Comparison of ENCODE assay signal across 8 cellular contexts in genomic region chr19:13023666-13024065, GRCh38. TPM values are rescaled to one million over a fixed set of nuclear protein-coding genes. Genes with fewer than 3 reads are reported as not detected.
DNase-seq lines count a peak whose midpoint lies in the region; ATAC-seq and TF ChIP-seq lines count a peak whose summit lies in the region.

No MANE protein-coding gene starts in this region.

- intact Hi-C loops in thyroid gland (cut with DNase I): no loop called here

- no peaks in the 10 kb centered on the region for H3K27me3 ChIP-seq in thyroid gland

- peak overlapping the region; percentile 62 for H3K4me3 Mint-ChIP-seq in activated T-cell treated with anti-CD3 and anti-CD28 coated beads, Interleukin-2, amount 50 U/mL, for 4 hours
- H3K4me3 Mint-ChIP-seq in WTC11: peak overlapping the region; percentile 57
- peak overlapping the region; percentile 84 for H3K4me3 Mint-ChIP-seq in glutamatergic neuron (ENCODE audit: unreplicated experiment)

- WGBS in thyroid gland, 2 donors: 13 to 23% methylated on average over 8 of the region's 8 CpGs

- H3K4me3 ChIP-seq in thyroid gland (replicated peaks in 1 of 3): peak overlapping the region in 2 of 3 donors; percentile 14 to 25

- peak overlapping the region; percentile 76 to 91 (median 81) for H3K27ac ChIP-seq in thyroid gland

- TF ChIP-seq CTCF in WTC11 (IDR thresholded peaks at IDR 0.05) (no peak), glutamatergic neuron (IDR thresholded peaks at IDR 0.05; ENCODE audit: partially characterized antibody, unreplicated experiment) (no peak), thyroid gland (IDR thresholded peaks at IDR 0.05) (no peak)

- no peaks in the 10 kb centered on the region for H3K9me3 ChIP-seq in thyroid gland

- ATAC-seq in activated T-cell treated with anti-CD3 and anti-CD28 coated beads, Interleukin-2, amount 50 U/mL, for 4 hours: no peak
- ATAC-seq in WTC11: no peak

- DNase-seq in activated T-cell treated with anti-CD3 and anti-CD28 coated beads, Interleukin-2, amount 50 U/mL, for 4 hours: no peak
- DNase-seq in activated T-cell treated with anti-CD3 and anti-CD28 coated beads for 4 hours (no peak), WTC11 (ENCODE audit: low spot score) (no peak), glutamatergic neuron (no peak), thyroid gland (no peak), NAMALWA (ENCODE audit: low spot score) (no peak), dermis blood vessel endothelial cell (no peak)
- no peak for DNase-seq in stimulated activated CD4-positive, alpha-beta T cell treated with anti-CD3 and anti-CD28 coated beads, Interleukin-4, amount 100 ng/mL, for 1 hour

- H3K36me3 Mint-ChIP-seq in activated T-cell treated with anti-CD3 and anti-CD28 coated beads, Interleukin-2, amount 50 U/mL, for 4 hours (ENCODE audit: insufficient read depth): peaks cover 10% of the 10 kb centered on the region
- H3K36me3 Mint-ChIP-seq in WTC11 (no peaks in the 10 kb centered on the region), glutamatergic neuron (ENCODE audit: unreplicated experiment) (no peaks in the 10 kb centered on the region)

- H3K27ac Mint-ChIP-seq in WTC11: no peak overlapping the region
- H3K27ac Mint-ChIP-seq in glutamatergic neuron (ENCODE audit: unreplicated experiment): no peak overlapping the region

- H3K4me1 ChIP-seq in thyroid gland: peaks cover 83 to 85% of the 10 kb centered on the region in 2 donors

- peaks cover 34% of the 10 kb centered on the region for H3K27me3 Mint-ChIP-seq in activated T-cell treated with anti-CD3 and anti-CD28 coated beads, Interleukin-2, amount 50 U/mL, for 4 hours (ENCODE audit: low read depth)
- H3K27me3 Mint-ChIP-seq in WTC11 (ENCODE audit: low read depth) (peaks cover 100% of the 10 kb centered on the region), glutamatergic neuron (ENCODE audit: unreplicated experiment) (peaks cover 36% of the 10 kb centered on the region)

- H3K9me3 Mint-ChIP-seq in activated T-cell treated with anti-CD3 and anti-CD28 coated beads, Interleukin-2, amount 50 U/mL, for 4 hours: no peaks in the 10 kb centered on the region
- H3K9me3 Mint-ChIP-seq in WTC11 (no peaks in the 10 kb centered on the region), glutamatergic neuron (ENCODE audit: unreplicated experiment) (peaks cover 15% of the 10 kb centered on the region)

- TF ChIP-seq POLR2A in thyroid gland (IDR thresholded peaks at IDR 0.05): no peak

- CTCF ChIA-PET in WTC11 (lab: Charles Lee): interaction anchor here (0.9 to 3.6 kb wide), 7 partner anchors 10 to 70 kb away, joined by 3 to 28 read pairs (median 17); no protein-coding TSS in a partner anchor

- peaks cover 15% of the 10 kb centered on the region for H3K4me1 Mint-ChIP-seq in activated T-cell treated with anti-CD3 and anti-CD28 coated beads, Interleukin-2, amount 50 U/mL, for 4 hours (ENCODE audit: low read depth)
- H3K4me1 Mint-ChIP-seq in WTC11 (peaks cover 67% of the 10 kb centered on the region), glutamatergic neuron (ENCODE audit: low read depth, unreplicated experiment) (peaks cover 34% of the 10 kb centered on the region)

- H3K36me3 ChIP-seq in thyroid gland: no peaks in the 10 kb centered on the region

- POLR2A ChIA-PET in WTC11 (lab: Charles Lee): interaction anchor here (0.6 to 0.7 kb wide), 3 partner anchors 38 to 1431 kb away, joined by 3 to 7 read pairs (median 4); no protein-coding TSS in a partner anchor

TF ChIP-seq in WTC11, 78 proteins besides CTCF, POLR2A, EP300 and RAD21 (continues in another document):
- TF ChIP-seq PRDM15 (CRISPR knock-in tag; IDR thresholded peaks at IDR 0.05) (no peak), ZNF121 (CRISPR knock-in tag; IDR thresholded peaks at IDR 0.05) (no peak), ZBTB21 (CRISPR knock-in tag; IDR thresholded peaks at IDR 0.05; ENCODE audit: borderline replicate concordance) (no peak), ZMAT4 (CRISPR knock-in tag; IDR thresholded peaks at IDR 0.05) (no peak), ZNF532 (CRISPR knock-in tag; IDR thresholded peaks at IDR 0.05; ENCODE audit: borderline replicate concordance) (no peak), JAZF1 (CRISPR knock-in tag; IDR thresholded peaks at IDR 0.05) (no peak), NR2C2 (CRISPR knock-in tag; IDR thresholded peaks at IDR 0.05) (no peak)

RNA-seq across cellular contexts. Expression of gene NFIX, which starts 28.4 kb away (rescaled TPM):
- 10 to 100 TPM; 11.1 to 20.4 (median 16.1) TPM for total RNA-seq in activated T-cell treated with anti-CD3 and anti-CD28 coated beads, Interleukin-2, amount 50 U/mL, for 4 hours
- 0.44 to 1.5 TPM (median 1.4 TPM) in 3 replicates for total RNA-seq in WTC11 (2021)
- 2.4 TPM for total RNA-seq in glutamatergic neuron (ENCODE audit: unreplicated experiment)
- 10 to 100 TPM; 38.8 to 70.2 (median 62.4) TPM for total RNA-seq in thyroid gland
- total RNA-seq in dermis blood vessel endothelial cell: 12.6 and 23.7 TPM in 2 replicates

RNA-seq across cellular contexts. Expression of gene DAND5, which starts 54.3 kb away (rescaled TPM):
- not detected for total RNA-seq in activated T-cell treated with anti-CD3 and anti-CD28 coated beads, Interleukin-2, amount 50 U/mL, for 4 hours
- total RNA-seq in WTC11 (2021): 0.18 to 0.23 TPM (median 0.22 TPM) in 3 replicates
- total RNA-seq in glutamatergic neuron (ENCODE audit: unreplicated experiment): 0.44 TPM
- total RNA-seq in thyroid gland: under 1 TPM in 2 of 4 donors, not detected in 2; 0.40 to 0.45 TPM
- 0.09 and 0.17 TPM in 2 replicates for total RNA-seq in dermis blood vessel endothelial cell
